ENCODE assay signal across 17 cellular contexts in genomic region chr10:59900044-59900727, GRCh38. TPM values are rescaled to one million over a fixed set of nuclear protein-coding genes. Genes with fewer than 3 reads are reported as not detected.
A peak's percentile ranks its signal among the peaks of the same experiment; 100 is the strongest.
DNase-seq lines count a peak whose midpoint lies in the region; ATAC-seq, FAIRE-seq and TF ChIP-seq lines count a peak whose summit lies in the region.
"Had no signal": no experiment of that assay in that cellular context is flagged by ENCODE, and none has a peak within 500 bp of the region (broad histone marks: within the 10 kb centered on the region; RNA-seq: fewer than 3 reads in every experiment).

No MANE protein-coding gene starts in this region.

- peaks cover 17% of the 10 kb centered on the region for H3K4me1 ChIP-seq in GM12878 (ENCODE audit: control insufficient read depth, insufficient read depth, low read length)

- no TSS peak for BruUV-seq in GM12878 (replicated peaks; lab: Mats Ljungman, UMichigan)

- H3K27ac Mint-ChIP-seq in activated naive CD8-positive, alpha-beta T cell treated with anti-CD3 and anti-CD28 coated beads, Interleukin-2, amount 10 ng/mL, durations not matched to agents 7 days and 5 days, result peak overlapping the region; percentile 21
- H3K27ac Mint-ChIP-seq in activated naive CD8-positive, alpha-beta T cell treated with anti-CD3 and anti-CD28 coated beads, Interleukin-2, amount 50 U/mL, for 24 hours, result no peak overlapping the region
- H3K27ac Mint-ChIP-seq in naive B cell, result peak overlapping the region in 5 of 6 donors; percentile 39 to 87 (median 80)
- H3K27ac Mint-ChIP-seq in type B pancreatic cell, result peak overlapping the region; percentile 88

- no peak overlapping the region; the same call in 1 of the 2 replicates for H2AFZ ChIP-seq in GM12878 (ENCODE audit: control insufficient read depth, low read depth, low read length)
- H2AFZ ChIP-seq: PC-9 had no signal

- no peaks in the 10 kb centered on the region; the same call in 1 of the 2 replicates for H4K20me1 ChIP-seq in GM12878 (ENCODE audit: control insufficient read depth, insufficient read depth)

- intact Hi-C loops in GM12878 (cut with micrococcal nuclease; ENCODE audit: unreplicated experiment), result loop anchor here (10.0 kb wide), 4 partner anchors 335 to 1635 kb away; partner anchors contain the start of genes CISD1 and IPMK

- H3K36me3 Mint-ChIP-seq in activated naive CD8-positive, alpha-beta T cell treated with anti-CD3 and anti-CD28 coated beads, Interleukin-2, amount 10 ng/mL, durations not matched to agents 7 days and 5 days, result peaks cover 24% of the 10 kb centered on the region
- peaks cover 62% of the 10 kb centered on the region for H3K36me3 Mint-ChIP-seq in activated naive CD8-positive, alpha-beta T cell treated with anti-CD3 and anti-CD28 coated beads, Interleukin-2, amount 50 U/mL, for 24 hours (ENCODE audit: low read depth)
- H3K36me3 Mint-ChIP-seq in naive B cell, result peaks cover 0 to 4% of the 10 kb centered on the region in 2 donors
- H3K36me3 Mint-ChIP-seq in type B pancreatic cell, result peaks cover 22% of the 10 kb centered on the region

- RAD21 ChIA-PET in GM12878 (lab: Charles Lee; ENCODE audit: unreplicated experiment), result interaction anchor here (2.0 kb wide), 1 partner anchor 14 kb away, joined by 5 read pairs; no protein-coding TSS in a partner anchor

- H3K79me2 ChIP-seq in GM12878 (ENCODE audit: control insufficient read depth, insufficient read depth, low read length), result peaks cover 82% of the 10 kb centered on the region

- no peaks in the 10 kb centered on the region; a peak in 2 of 4 replicates for H3K36me3 ChIP-seq in GM12878 (ENCODE audit: control insufficient read depth in 2 of 2, insufficient read depth in 2 of 2, low read length in 1 of 2)

- H3K27me3 Mint-ChIP-seq in activated naive CD8-positive, alpha-beta T cell treated with anti-CD3 and anti-CD28 coated beads, Interleukin-2, amount 10 ng/mL, durations not matched to agents 7 days and 5 days, result no peaks in the 10 kb centered on the region
- no peaks in the 10 kb centered on the region for H3K27me3 Mint-ChIP-seq in activated naive CD8-positive, alpha-beta T cell treated with anti-CD3 and anti-CD28 coated beads, Interleukin-2, amount 50 U/mL, for 24 hours
- H3K27me3 Mint-ChIP-seq in naive B cell, result no peaks in the 10 kb centered on the region
- no peaks in the 10 kb centered on the region for H3K27me3 Mint-ChIP-seq in type B pancreatic cell

- no peaks in the 10 kb centered on the region for H3K9me3 ChIP-seq in GM12878 (replicated peaks; ENCODE audit: control insufficient read depth, insufficient read depth, low read length)
- H3K9me3 ChIP-seq: mucosa of descending colon had no signal

- no peak for ATAC-seq in activated naive CD8-positive, alpha-beta T cell treated with anti-CD3 and anti-CD28 coated beads, Interleukin-2, amount 10 ng/mL, durations not matched to agents 7 days and 5 days (ENCODE audit: low read depth)
- no peak for ATAC-seq in activated naive CD8-positive, alpha-beta T cell treated with anti-CD3 and anti-CD28 coated beads, Interleukin-2, amount 50 U/mL, for 24 hours
- ATAC-seq in GM12878, result no peak
- peak; percentile 78 to 85 for ATAC-seq in naive B cell (ENCODE audit: low read depth in 2 of 2)
- no peak for ATAC-seq in GM19328 (IDR thresholded peaks at IDR 0.05; ENCODE audit: unreplicated experiment)
- ATAC-seq: mucosa of descending colon had no signal

- 83% methylated on average over 10 of the region's 10 CpGs for WGBS in GM12878 (ENCODE audit: insufficient coverage, insufficient replicate concordance, low lambda C conversion rate, missing lambda C conversion rate)

- peak overlapping the region; percentile 11 for H3K4me3 Mint-ChIP-seq in activated naive CD8-positive, alpha-beta T cell treated with anti-CD3 and anti-CD28 coated beads, Interleukin-2, amount 10 ng/mL, durations not matched to agents 7 days and 5 days
- H3K4me3 Mint-ChIP-seq in activated naive CD8-positive, alpha-beta T cell treated with anti-CD3 and anti-CD28 coated beads, Interleukin-2, amount 50 U/mL, for 24 hours, result no peak overlapping the region
- H3K4me3 Mint-ChIP-seq in naive B cell, result peak overlapping the region; percentile 2 to 72 (median 55)
- peak overlapping the region; percentile 39 for H3K4me3 Mint-ChIP-seq in type B pancreatic cell

- POLR2A ChIA-PET in activated naive CD8-positive, alpha-beta T cell treated with anti-CD3 and anti-CD28 coated beads, Interleukin-2, amount 10 ng/mL, durations not matched to agents 7 days and 5 days (lab: Charles Lee), result no interaction called here
- POLR2A ChIA-PET in GM12878 (lab: Charles Lee), result interaction anchor here (1.0 kb wide), 1 partner anchor 14 kb away, joined by 4 read pairs; no protein-coding TSS in a partner anchor

- no peak for TF ChIP-seq POLR2A in GM12878 (IDR thresholded peaks at IDR 0.05; ENCODE audit: low read depth, low read length)

- no peak for TF ChIP-seq RAD21 in GM12878 (IDR thresholded peaks at IDR 0.05; ENCODE audit: insufficient read depth, low read depth, low read length)

- H3K9ac ChIP-seq in GM12878 (ENCODE audit: control insufficient read depth, insufficient read depth, low read length), result no peak overlapping the region

- CTCF ChIA-PET in GM12878 (lab: Yijun Ruan, JAX), result interaction anchor here (0.7 to 3.0 kb wide), 2 partner anchors 35 to 892 kb away, joined by 3 to 14 read pairs; no protein-coding TSS in a partner anchor

- peaks cover 45% of the 10 kb centered on the region for H3K4me1 Mint-ChIP-seq in activated naive CD8-positive, alpha-beta T cell treated with anti-CD3 and anti-CD28 coated beads, Interleukin-2, amount 10 ng/mL, durations not matched to agents 7 days and 5 days
- peaks cover 80% of the 10 kb centered on the region for H3K4me1 Mint-ChIP-seq in activated naive CD8-positive, alpha-beta T cell treated with anti-CD3 and anti-CD28 coated beads, Interleukin-2, amount 50 U/mL, for 24 hours
- H3K4me1 Mint-ChIP-seq in naive B cell (peaks cover 72 to 89% (median 80%) of the 10 kb centered on the region in 3 donors), type B pancreatic cell (ENCODE audit: unreplicated experiment) (peaks cover 73% of the 10 kb centered on the region)

- H3K27me3 ChIP-seq in GM12878 (replicated peaks in 1 of 2; ENCODE audit: control insufficient read depth in 2 of 2, insufficient read depth in 2 of 2, low read length in 1 of 2), result no peaks in the 10 kb centered on the region

- no peak overlapping the region for H3K4me3 ChIP-seq in GM12878
- H3K4me3 ChIP-seq: mucosa of descending colon, PC-9 had no signal

- SMC1A ChIA-PET in GM12878 (lab: Charles Lee; ENCODE audit: uncharacterized antibody, unreplicated experiment), result interaction anchor here (1.0 to 10.1 kb wide), 5 partner anchors 8 to 34 kb away, joined by 3 to 143 read pairs (median 8); no protein-coding TSS in a partner anchor

- H3K27ac ChIP-seq in GM12878 (ENCODE audit: control insufficient read depth, insufficient read depth), result no peak overlapping the region

- in situ Hi-C loops in GM12878 (cut with MboI), result no loop called here

- peak overlapping the region; percentile 46 for H3K4me2 ChIP-seq in GM12878 (ENCODE audit: control insufficient read depth, insufficient read depth)

- no peak for FAIRE-seq in GM12878 (lab: Jason Lieb, UNC)
- FAIRE-seq: endothelial cell of umbilical vein had no signal

- TF ChIP-seq CTCF in GM12878 (IDR thresholded peaks at IDR 0.05 in 2 of 3, conservative IDR thresholded peaks at IDR 0.05 in 1 of 3; ENCODE audit: control insufficient read depth in 2 of 3, extremely low read depth in 1 of 3, insufficient read depth in 1 of 3, low read depth in 3 of 3, low read length in 3 of 3), result no peak
- TF ChIP-seq CTCF in type B pancreatic cell (conservative IDR thresholded peaks at IDR 0.05), result no peak

- DNase-seq in activated naive CD8-positive, alpha-beta T cell treated with anti-CD3 and anti-CD28 coated beads, Interleukin-2, amount 10 ng/mL, durations not matched to agents 7 days and 5 days, result no peak
- DNase-seq in activated naive CD8-positive, alpha-beta T cell treated with anti-CD3 and anti-CD28 coated beads, Interleukin-2, amount 50 U/mL, for 24 hours, result no peak
- no peak for DNase-seq in GM12878 (ENCODE audit: low read depth, low spot score)
- DNase-seq in naive B cell, result peak; percentile 62
- no peak for DNase-seq in type B pancreatic cell (ENCODE audit: extremely low spot score, unreplicated experiment)
- DNase-seq in activated gamma-delta T cell (lab: John Stamatoyannopoulos, UW), result no peak
- no peak for DNase-seq in NCI-H2196 (lab: John Stamatoyannopoulos, UW; ENCODE audit: unreplicated experiment)
- DNase-seq: activated naive CD4-positive, alpha-beta T cell treated with anti-CD3 and anti-CD28 coated beads, Interleukin-2, amount 50 U/mL, for 16 hours; cerebellar nuclear complex; glutamatergic neuron; islet precursor cell; mucosa of descending colon; NCI-H187; NCI-H524 treated with DMSO at 0.1 percent for 48 hours; PC-9 had no signal

- no peak for TF ChIP-seq EP300 in GM12878 (IDR thresholded peaks at IDR 0.05; ENCODE audit: borderline replicate concordance in 1 of 2, control insufficient read depth in 1 of 2, low read depth in 2 of 2, low read length in 2 of 2)

- no peaks in the 10 kb centered on the region for H3K9me3 Mint-ChIP-seq in activated naive CD8-positive, alpha-beta T cell treated with anti-CD3 and anti-CD28 coated beads, Interleukin-2, amount 10 ng/mL, durations not matched to agents 7 days and 5 days
- no peaks in the 10 kb centered on the region for H3K9me3 Mint-ChIP-seq in activated naive CD8-positive, alpha-beta T cell treated with anti-CD3 and anti-CD28 coated beads, Interleukin-2, amount 50 U/mL, for 24 hours
- no peaks in the 10 kb centered on the region for H3K9me3 Mint-ChIP-seq in naive B cell
- H3K9me3 Mint-ChIP-seq in type B pancreatic cell, result no peaks in the 10 kb centered on the region

RNA-seq across cellular contexts. Expression of gene CCDC6, which starts 6.2 kb away (rescaled TPM):
- total RNA-seq in activated naive CD8-positive, alpha-beta T cell treated with anti-CD3 and anti-CD28 coated beads, Interleukin-2, amount 10 ng/mL, durations not matched to agents 7 days and 5 days, result 10 to 100 TPM; 20.4 to 21.4 TPM
- total RNA-seq in GM12878 (2013; cell fraction: nucleolus; rRNA removed), result 43.8 and 44.1 TPM in 2 replicates
- total RNA-seq in GM12878 (2014; rRNA removed), result 22.0 and 26.2 TPM in 2 replicates
- 22.7 and 25.2 TPM in 2 replicates for total RNA-seq in GM12878 (2014; rRNA removed; fragmentation: Illumina TruSeq; extraction: Trizol)
- 45.0 and 46.2 TPM in 2 replicates for total RNA-seq in GM12878 (2021)
- polyA plus RNA-seq in GM12878 (2011; ENCODE audit: low read depth), result 11.0 TPM
- polyA plus RNA-seq in GM12878 (2011; rRNA removed), result 34.8 and 37.0 TPM in 2 replicates
- polyA plus RNA-seq in GM12878 (2011; cell fraction: cytosol; rRNA removed), result 22.1 and 22.8 TPM in 2 replicates
- polyA plus RNA-seq in GM12878 (2011; cell fraction: nucleus; rRNA removed), result 19.7 and 20.8 TPM in 2 replicates
- 15.4 and 15.7 TPM in 2 replicates for polyA plus RNA-seq in GM12878 (2012)
- 34.8 and 40.7 TPM in 2 replicates for polyA plus RNA-seq in GM12878 (2014; fragmentation: Illumina TruSeq; extraction: Trizol)
- polyA plus RNA-seq in GM12878 (2014; fragmentation: Nextera tagmentation; extraction: Ambion mirVana), result 10 to 100 TPM; 11.8 to 12.3 TPM
- 19.5 and 23.7 TPM in 2 replicates for polyA plus RNA-seq in GM12878 (2014; rRNA removed)
- 10 to 100 TPM; 29.7 to 30.5 TPM for polyA plus RNA-seq in GM12878 (2016; fragmentation: Nextera tagmentation; extraction: Ambion mirVana)
- 52.4 and 62.0 TPM in 2 replicates for polyA minus RNA-seq in GM12878 (2011; rRNA and poly(A)+ RNA removed)
- 22.6 and 30.9 TPM in 2 replicates for polyA minus RNA-seq in GM12878 (2011; cell fraction: cytosol; rRNA and poly(A)+ RNA removed)
- 18.3 and 26.8 TPM in 2 replicates for polyA minus RNA-seq in GM12878 (2011; cell fraction: nucleus; rRNA and poly(A)+ RNA removed)
- 10 to 100 TPM in 4 of 6 donors, 1 to 10 TPM in 2; 7.8 to 20.9 (median 11.7) TPM for polyA plus RNA-seq in naive B cell (ENCODE audit: low read depth in 6 of 6)
- 55.4 and 75.1 TPM in 2 replicates for total RNA-seq in type B pancreatic cell (ENCODE audit: low replicate concordance)

Comparison
In these comparisons a context has a peak if more than half of its experiments do, and no peak if none do; other contexts are left out.
1. ATAC-seq: peak in naive B cell (2 of 2); none in activated naive CD8-positive, alpha-beta T cell treated with anti-CD3 and anti-CD28 coated beads, Interleukin-2, amount 10 ng/mL, durations not matched to agents 7 days and 5 days (single experiment), activated naive CD8-positive, alpha-beta T cell treated with anti-CD3 and anti-CD28 coated beads, Interleukin-2, amount 50 U/mL, for 24 hours (single experiment), GM12878 (single experiment) and GM19328 (single experiment).